ENCODE assay signal across 8 cellular contexts in genomic region chr20:52312131-52312729, GRCh38.
DNase-seq lines count a peak whose midpoint lies in the region; ATAC-seq and TF ChIP-seq lines count a peak whose summit lies in the region.

No MANE protein-coding gene starts in this region.

- H3K9me3 ChIP-seq in OCI-LY3 (ENCODE audit: insufficient read depth, low read length), result no peaks in the 10 kb centered on the region

- H3K4me2 ChIP-seq in OCI-LY3 (ENCODE audit: low read length), result no peak overlapping the region

- peak overlapping the region; percentile 62 for H2AFZ ChIP-seq in OCI-LY3 (ENCODE audit: low read depth, low read length)

- TF ChIP-seq CTCF in OCI-LY3 (IDR thresholded peaks at IDR 0.05; ENCODE audit: low read depth, low read length), result peak; percentile 98

- H3K79me2 ChIP-seq in OCI-LY3 (ENCODE audit: low read length), result no peaks in the 10 kb centered on the region

- no peak for ATAC-seq in GM19035 (IDR thresholded peaks at IDR 0.05; ENCODE audit: unreplicated experiment)
- ATAC-seq in GM21786 (IDR thresholded peaks at IDR 0.05; ENCODE audit: unreplicated experiment), result no peak

- no peaks in the 10 kb centered on the region for H3K4me1 ChIP-seq in OCI-LY3 (ENCODE audit: low read length)

- no peak overlapping the region for H3K9ac ChIP-seq in OCI-LY3 (ENCODE audit: low read length)

- no peak overlapping the region for H3K4me3 ChIP-seq in OCI-LY3 (ENCODE audit: low read length)

- H3K27ac ChIP-seq in OCI-LY3 (ENCODE audit: low read length), result no peak overlapping the region

- H3K27me3 ChIP-seq in OCI-LY3 (ENCODE audit: low read depth, low read length), result peaks cover 19% of the 10 kb centered on the region

- H3K36me3 ChIP-seq in OCI-LY3 (replicated peaks; ENCODE audit: low read depth, low read length), result no peaks in the 10 kb centered on the region

- DNase-seq in GM04504 (ENCODE audit: low read depth), result peak; percentile 22
- DNase-seq in KG1 (lab: John Stamatoyannopoulos, UW), result peak; percentile 54
- DNase-seq in activated naive CD4-positive, alpha-beta T cell treated with Interleukin-2 at 50 U/mL for 16 hours, result peak; percentile 43
- DNase-seq in glomerular visceral epithelial cell (ENCODE audit: extremely low spot score), result peak; percentile 49
- peak; percentile 24 for DNase-seq in pulmonary artery endothelial cell (ENCODE audit: low read depth, low spot score)

- no peaks in the 10 kb centered on the region for H4K20me1 ChIP-seq in OCI-LY3 (ENCODE audit: insufficient read depth, low read length)
